ENCODE assay signal across 8 cellular contexts in genomic region chr17:45218895-45219661, GRCh38. TPM values are rescaled to one million over a fixed set of nuclear protein-coding genes. Genes with fewer than 3 reads are reported as not detected.
DNase-seq lines count a peak whose midpoint lies in the region; ATAC-seq and TF ChIP-seq lines count a peak whose summit lies in the region.

No MANE protein-coding gene starts in this region.

- peak overlapping the region; percentile 81 for H3K4me3 Mint-ChIP-seq in activated CD4-positive, alpha-beta memory T cell treated with anti-CD3 and anti-CD28 coated beads for 36 hours

- POLR2A ChIA-PET in activated CD4-positive, alpha-beta memory T cell treated with anti-CD3 and anti-CD28 coated beads for 36 hours (lab: Charles Lee) = interaction anchor here (0.6 to 5.8 kb wide), 9 partner anchors 11 to 102 kb away, joined by 3 to 75 read pairs (median 4); no protein-coding TSS in a partner anchor

- ATAC-seq in lung (ENCODE audit: insufficient read depth, low FRiP score) (peak; percentile 71), GM21528 (IDR thresholded peaks at IDR 0.05; ENCODE audit: low FRiP score, unreplicated experiment) (no peak)

- peak overlapping the region in 8 of 10 experiments; percentile 93 to 100 (median 98); a peak in 16 of 20 replicates for H3K4me3 ChIP-seq in BLaER1 treated with 17β-estradiol and CSF1 and Interleukin-3, amounts not matched to agents 10 nM and 100 nM
- H3K4me3 ChIP-seq in lung = no peak overlapping the region

- no peaks in the 10 kb centered on the region for H3K27me3 Mint-ChIP-seq in activated CD4-positive, alpha-beta memory T cell treated with anti-CD3 and anti-CD28 coated beads for 36 hours

- peak overlapping the region in 10 of 11 experiments; percentile 26 to 99 (median 96); a peak in 17 of 22 replicates for H3K9ac ChIP-seq in BLaER1 treated with 17β-estradiol and CSF1 and Interleukin-3, amounts not matched to agents 10 nM and 100 nM

- peaks cover 60% of the 10 kb centered on the region for H3K36me3 Mint-ChIP-seq in activated CD4-positive, alpha-beta memory T cell treated with anti-CD3 and anti-CD28 coated beads for 36 hours

- H3K9me3 ChIP-seq in BLaER1 treated with 17β-estradiol and CSF1 and Interleukin-3, amounts not matched to agents 10 nM and 100 nM (replicated peaks in 1 of 11) = no peaks in the 10 kb centered on the region
- H3K9me3 ChIP-seq in lung (ENCODE audit: control insufficient read depth in 2 of 2, insufficient read depth in 1 of 2, low read length in 1 of 2) = no peaks in the 10 kb centered on the region

- peaks cover 37 to 55% (median 46%) of the 10 kb centered on the region in 10 experiments for H3K4me1 ChIP-seq in BLaER1 treated with 17β-estradiol and CSF1 and Interleukin-3, amounts not matched to agents 10 nM and 100 nM
- H3K4me1 ChIP-seq in lung (ENCODE audit: control insufficient read depth in 2 of 2, insufficient read depth in 2 of 2, low read length in 2 of 2) = no peaks in the 10 kb centered on the region

- peak overlapping the region; percentile 96 to 100 (median 99) for H3K4me2 ChIP-seq in BLaER1 treated with 17β-estradiol and CSF1 and Interleukin-3, amounts not matched to agents 10 nM and 100 nM

- peaks cover 30% of the 10 kb centered on the region for H3K4me1 Mint-ChIP-seq in activated CD4-positive, alpha-beta memory T cell treated with anti-CD3 and anti-CD28 coated beads for 36 hours (ENCODE audit: low read depth)

- peaks cover 0 to 64% (median 12%) of the 10 kb centered on the region in 11 experiments; a peak in 11 of 22 replicates for H4K20me1 ChIP-seq in BLaER1 treated with 17β-estradiol and CSF1 and Interleukin-3, amounts not matched to agents 10 nM and 100 nM

- H3K27ac Mint-ChIP-seq in activated CD4-positive, alpha-beta memory T cell treated with anti-CD3 and anti-CD28 coated beads for 36 hours = peak overlapping the region; percentile 73

- H3K27me3 ChIP-seq in BLaER1 treated with 17β-estradiol and CSF1 and Interleukin-3, amounts not matched to agents 10 nM and 100 nM = no peaks in the 10 kb centered on the region
- no peaks in the 10 kb centered on the region for H3K27me3 ChIP-seq in lung (ENCODE audit: control insufficient read depth, insufficient read depth)

- peak; percentile 49 for DNase-seq in HS-5 (ENCODE audit: low read depth)
- DNase-seq in NCI-H82 treated with DMSO at 0.1 percent for 48 hours (lab: John Stamatoyannopoulos, UW; ENCODE audit: unreplicated experiment) = peak; percentile 88
- DNase-seq in activated CD4-positive, alpha-beta memory T cell treated with anti-CD3 and anti-CD28 coated beads for 36 hours = peak; percentile 91
- peak; percentile 60 to 71 for DNase-seq in dermis microvascular lymphatic vessel endothelial cell (ENCODE audit: low read depth in 2 of 2)
- DNase-seq in lung (ENCODE audit: low spot score) = peak; percentile 89
- peak; percentile 90 for DNase-seq in stimulated activated CD8-positive, alpha-beta memory T cell treated with anti-CD3 and anti-CD28 coated beads, Interleukin-15, amount 100 ng/mL, for 24 hours (ENCODE audit: low read depth)

- no peaks in the 10 kb centered on the region for H3K9me3 Mint-ChIP-seq in activated CD4-positive, alpha-beta memory T cell treated with anti-CD3 and anti-CD28 coated beads for 36 hours

- WGBS in lung, 2 donors = 12 to 14% methylated on average over 12 of the region's 12 CpGs

- CTCF ChIA-PET in activated CD4-positive, alpha-beta memory T cell treated with anti-CD3 and anti-CD28 coated beads for 36 hours (lab: Charles Lee) = interaction anchor here (0.9 to 13.8 kb wide), 41 partner anchors 11 to 209 kb away, joined by 3 to 488 read pairs (median 9); partner anchors contain the start of genes ACBD4, HEXIM1, HEXIM2 and MAP3K14

- peak; percentile 99 for TF ChIP-seq CTCF in lung (IDR thresholded peaks at IDR 0.05; ENCODE audit: control extremely low read depth, extremely low read depth)

- peak overlapping the region in 8 of 11 experiments; percentile 8 to 100 (median 76); a peak in 16 of 22 replicates for H3K27ac ChIP-seq in BLaER1 treated with 17β-estradiol and CSF1 and Interleukin-3, amounts not matched to agents 10 nM and 100 nM
- no peak overlapping the region for H3K27ac ChIP-seq in lung (ENCODE audit: low read depth in 1 of 2, low read length in 1 of 2)

- intact Hi-C loops in activated CD4-positive, alpha-beta memory T cell treated with anti-CD3 and anti-CD28 coated beads for 36 hours (cut with micrococcal nuclease) = loop anchor here (1.0 to 2.0 kb wide), 4 partner anchors 16 to 166 kb away; partner anchors contain the start of gene SPATA32

- H3K36me3 ChIP-seq in BLaER1 treated with 17β-estradiol and CSF1 and Interleukin-3, amounts not matched to agents 10 nM and 100 nM = peaks cover 0 to 74% (median 45%) of the 10 kb centered on the region in 11 experiments; a peak in 17 of 22 replicates
- H3K36me3 ChIP-seq in lung (ENCODE audit: control insufficient read depth in 2 of 2, insufficient read depth in 2 of 2, low read length in 2 of 2) = no peaks in the 10 kb centered on the region

RNA-seq across cellular contexts. Expression of gene FMNL1, which starts 2.6 kb away (rescaled TPM):
- 100 to 1,000 TPM; 314 to 331 TPM for total RNA-seq in activated CD4-positive, alpha-beta memory T cell treated with anti-CD3 and anti-CD28 coated beads for 36 hours
- total RNA-seq in dermis microvascular lymphatic vessel endothelial cell (2.6 and 2.9 TPM in 2 replicates), lung (10 to 100 TPM; 25.0 to 83.7 TPM)
- 100 to 1,000 TPM in 1 of 2 donors, 10 to 100 TPM in 1; 29.5 to 135 TPM for polyA plus RNA-seq in lung

RNA-seq across cellular contexts. Expression of gene SPATA32, which starts 42.8 kb away (rescaled TPM):
- total RNA-seq in activated CD4-positive, alpha-beta memory T cell treated with anti-CD3 and anti-CD28 coated beads for 36 hours = under 1 TPM in 1 of 2 experiments, not detected in 1; 0.12 TPM
- total RNA-seq in dermis microvascular lymphatic vessel endothelial cell (not detected in 2 replicates), lung (under 1 TPM in 1 of 2 donors, not detected in 1; 0.21 TPM)
- under 1 TPM; 0.08 to 0.40 TPM for polyA plus RNA-seq in lung

RNA-seq across cellular contexts. Expression of gene HEXIM2, which starts 57.4 kb away (rescaled TPM):
- 1 to 10 TPM; 5.3 to 5.6 TPM for total RNA-seq in activated CD4-positive, alpha-beta memory T cell treated with anti-CD3 and anti-CD28 coated beads for 36 hours
- total RNA-seq in dermis microvascular lymphatic vessel endothelial cell = 3.2 and 3.7 TPM in 2 replicates
- total RNA-seq in lung = 10 to 100 TPM in 1 of 2 donors, 1 to 10 TPM in 1; 7.6 to 10.6 TPM
- 1 to 10 TPM; 4.3 to 6.5 TPM for polyA plus RNA-seq in lung

Comparison
In these comparisons a context has a peak if more than half of its experiments do, and no peak if none do; other contexts are left out.
1. H3K27ac ChIP-seq: peak in BLaER1 treated with 17β-estradiol and CSF1 and Interleukin-3, amounts not matched to agents 10 nM and 100 nM (8 of 11); none in lung (0 of 2).
2. Peak in every context shown above with its lines, with median percentiles within 50 percentile points of each other: DNase-seq.